ENCODE assay signal across 16 cellular contexts in genomic region chr19:566403-566802, GRCh38. TPM values are rescaled to one million over a fixed set of nuclear protein-coding genes. Genes with fewer than 3 reads are reported as not detected.
DNase-seq lines count a peak whose midpoint lies in the region; ATAC-seq lines count a peak whose summit lies in the region.
"Had no signal": no experiment of that assay in that cellular context is flagged by ENCODE, and none has a peak within 500 bp of the region (broad histone marks: within the 10 kb centered on the region; RNA-seq: fewer than 3 reads in every experiment).

No MANE protein-coding gene starts in this region.

- DNase-seq in GF-D8 (lab: John Stamatoyannopoulos, UW), result peak; percentile 97
- peak; percentile 92 for DNase-seq in SK-N-MC (ENCODE audit: low read depth, low spot score)
- DNase-seq in right cardiac atrium, result peak; percentile 60 to 81 (median 63)
- no peak for DNase-seq in sciatic nerve (ENCODE audit: low spot score)
- no peak for DNase-seq in 8988T
- no peak for DNase-seq in naive thymus-derived CD8-positive, alpha-beta T cell
- DNase-seq in DMS53 (lab: John Stamatoyannopoulos, UW), result no peak
- DNase-seq: activated CD4-positive, alpha-beta T cell treated with anti-CD3 and anti-CD28 coated beads for 1 hour; activated naive CD4-positive, alpha-beta T cell treated with anti-CD3 and anti-CD28 coated beads for 36 hours; CD4-positive, alpha-beta T cell; NCI-H2029; nucleus accumbens; RPMI8226 had no signal

- H3K36me3 ChIP-seq in SK-N-MC (ENCODE audit: insufficient read depth, low read length), result no peaks in the 10 kb centered on the region

- ATAC-seq in right cardiac atrium, result peak; percentile 82 to 83
- peak; percentile 58 for ATAC-seq in sciatic nerve
- ATAC-seq in naive thymus-derived CD8-positive, alpha-beta T cell, result no peak
- ATAC-seq in HG02884 (IDR thresholded peaks at IDR 0.05; ENCODE audit: unreplicated experiment), result no peak
- ATAC-seq: GM12878 had no signal

- H3K4me3 ChIP-seq in SK-N-MC (peak overlapping the region; percentile 69), right cardiac atrium (ENCODE audit: low read length) (no peak overlapping the region)
- H3K4me3 ChIP-seq: GM12878 had no signal

- H3K9me3 ChIP-seq in SK-N-MC (ENCODE audit: low read depth, low read length) (no peaks in the 10 kb centered on the region), right cardiac atrium (ENCODE audit: control insufficient read depth, low read length) (no peaks in the 10 kb centered on the region)

- H3K27me3 ChIP-seq in right cardiac atrium (ENCODE audit: control insufficient read depth, insufficient read depth), result no peaks in the 10 kb centered on the region

- H3K4me3 Mint-ChIP-seq in naive thymus-derived CD8-positive, alpha-beta T cell, result peak overlapping the region in 1 of 10 donors; percentile 26
- H3K4me3 Mint-ChIP-seq: activated naive CD4-positive, alpha-beta T cell treated with anti-CD3 and anti-CD28 coated beads for 36 hours had no signal

- WGBS in right cardiac atrium, result 31% methylated on average over 18 of the region's 19 CpGs

- peaks cover 0 to 4% (median 0%) of the 10 kb centered on the region in 9 donors for H3K9me3 Mint-ChIP-seq in naive thymus-derived CD8-positive, alpha-beta T cell
- H3K9me3 Mint-ChIP-seq: activated naive CD4-positive, alpha-beta T cell treated with anti-CD3 and anti-CD28 coated beads for 36 hours; CD4-positive, alpha-beta T cell had no signal

- no peaks in the 10 kb centered on the region for H3K4me1 ChIP-seq in right cardiac atrium (ENCODE audit: control insufficient read depth, insufficient read depth, low read length)

- POLR2A ChIA-PET in naive thymus-derived CD8-positive, alpha-beta T cell (lab: Charles Lee), result interaction anchor here (0.7 to 1.0 kb wide), 2 partner anchors 18 to 55 kb away, joined by 3 read pairs; no protein-coding TSS in a partner anchor

- H3K36me3 Mint-ChIP-seq in naive thymus-derived CD8-positive, alpha-beta T cell, result no peaks in the 10 kb centered on the region

- H3K4me1 Mint-ChIP-seq in naive thymus-derived CD8-positive, alpha-beta T cell, result peaks cover 7 to 15% (median 10%) of the 10 kb centered on the region in 4 donors

- peak overlapping the region; percentile 94 for H3K27ac ChIP-seq in SK-N-MC
- no peak overlapping the region for H3K27ac ChIP-seq in right cardiac atrium (ENCODE audit: low read length)

- peaks cover 0 to 3% (median 0%) of the 10 kb centered on the region in 5 donors for H3K27me3 Mint-ChIP-seq in naive thymus-derived CD8-positive, alpha-beta T cell
- H3K27me3 Mint-ChIP-seq: CD4-positive, alpha-beta T cell had no signal

- peak overlapping the region; percentile 50 for H3K9ac ChIP-seq in SK-N-MC (ENCODE audit: insufficient read length)

- H3K27ac Mint-ChIP-seq in naive thymus-derived CD8-positive, alpha-beta T cell, result peak overlapping the region in 2 of 10 donors; percentile 29 to 35
- H3K27ac Mint-ChIP-seq: activated naive CD4-positive, alpha-beta T cell treated with anti-CD3 and anti-CD28 coated beads for 36 hours; CD4-positive, alpha-beta T cell had no signal

- intact Hi-C loops in right cardiac atrium (cut with DNase I) (no loop called here), sciatic nerve (cut with DNase I) (no loop called here)

RNA-seq across cellular contexts. Expression of gene BSG, which starts 6.0 kb away (rescaled TPM):
- total RNA-seq in right cardiac atrium (1,000 to 10,000 TPM; 1,142 to 1,510 (median 1,274) TPM), sciatic nerve (246 TPM)
- polyA plus RNA-seq in right cardiac atrium, result 1,705 TPM
- 100 to 1,000 TPM; 106 to 107 TPM for total RNA-seq in naive thymus-derived CD8-positive, alpha-beta T cell
- 100 to 1,000 TPM; 282 to 313 (median 309) TPM for polyA plus RNA-seq in naive thymus-derived CD8-positive, alpha-beta T cell

RNA-seq across cellular contexts. Expression of gene GZMM, which starts 22.6 kb away (rescaled TPM):
- total RNA-seq in right cardiac atrium (under 1 TPM in 2 of 4 donors, not detected in 2; 0.26 to 0.32 TPM), sciatic nerve (1.4 TPM)
- polyA plus RNA-seq in right cardiac atrium, result 0.43 TPM
- total RNA-seq in naive thymus-derived CD8-positive, alpha-beta T cell, result 10 to 100 TPM; 46.9 to 55.9 TPM
- polyA plus RNA-seq in naive thymus-derived CD8-positive, alpha-beta T cell, result 100 to 1,000 TPM; 228 to 450 (median 333) TPM
- total RNA-seq: dermis microvascular lymphatic vessel endothelial cell had no signal

RNA-seq across cellular contexts. Expression of gene HCN2, which starts 23.3 kb away (rescaled TPM):
- 10 to 100 TPM; 15.8 to 24.7 (median 21.7) TPM for total RNA-seq in right cardiac atrium
- 19.3 TPM for polyA plus RNA-seq in right cardiac atrium
- 0.27 TPM for total RNA-seq in sciatic nerve
- under 1 TPM; 0.49 to 0.68 TPM for total RNA-seq in naive thymus-derived CD8-positive, alpha-beta T cell
- under 1 TPM in 2 of 3 donors, not detected in 1; 0.03 to 0.06 TPM for polyA plus RNA-seq in naive thymus-derived CD8-positive, alpha-beta T cell

RNA-seq across cellular contexts. Expression of gene CDC34, which starts 34.8 kb away (rescaled TPM):
- total RNA-seq in right cardiac atrium (10 to 100 TPM; 66.8 to 78.4 (median 74.3) TPM), sciatic nerve (40.2 TPM)
- 95.8 TPM for polyA plus RNA-seq in right cardiac atrium
- total RNA-seq in naive thymus-derived CD8-positive, alpha-beta T cell, result 10 to 100 TPM; 41.7 to 46.7 TPM
- 10 to 100 TPM; 20.6 to 43.5 (median 27.9) TPM for polyA plus RNA-seq in naive thymus-derived CD8-positive, alpha-beta T cell

RNA-seq across cellular contexts. Expression of gene TPGS1, which starts 59.1 kb away (rescaled TPM):
- total RNA-seq in right cardiac atrium, result 10 to 100 TPM; 10.9 to 15.6 (median 14.7) TPM
- polyA plus RNA-seq in right cardiac atrium, result 21.3 TPM
- 18.5 TPM for total RNA-seq in sciatic nerve
- total RNA-seq in naive thymus-derived CD8-positive, alpha-beta T cell, result 10 to 100 TPM; 31.5 to 33.0 TPM
- 10 to 100 TPM; 31.6 to 43.3 (median 42.3) TPM for polyA plus RNA-seq in naive thymus-derived CD8-positive, alpha-beta T cell

Comparison
In these comparisons a context has a peak if more than half of its experiments do, and no peak if none do; other contexts are left out.
1. DNase-seq: peak in GF-D8 (single experiment), SK-N-MC (single experiment) and right cardiac atrium (3 of 3); none in sciatic nerve (single experiment), 8988T (single experiment), naive thymus-derived CD8-positive, alpha-beta T cell (0 of 10) and DMS53 (single experiment).
2. ATAC-seq: peak in right cardiac atrium (2 of 2) and sciatic nerve (single experiment); none in naive thymus-derived CD8-positive, alpha-beta T cell (0 of 2) and HG02884 (single experiment).
3. RNA of gene GZMM, which starts 22.6 kb away (total RNA-seq): 46.9 to 55.9 TPM in naive thymus-derived CD8-positive, alpha-beta T cell; 1.4 TPM in sciatic nerve (single experiment) and 0.26 to 0.32 TPM in right cardiac atrium; every median in the first group is over 10 times any median in the second.
4. RNA of gene HCN2, which starts 23.3 kb away (total RNA-seq): 15.8 to 24.7 TPM in right cardiac atrium; 0.49 to 0.68 TPM in naive thymus-derived CD8-positive, alpha-beta T cell and 0.27 TPM in sciatic nerve (single experiment); every median in the first group is over 4 times any median in the second.